ENCODE assay signal across 7 cellular contexts in the genomic region with DNA sequence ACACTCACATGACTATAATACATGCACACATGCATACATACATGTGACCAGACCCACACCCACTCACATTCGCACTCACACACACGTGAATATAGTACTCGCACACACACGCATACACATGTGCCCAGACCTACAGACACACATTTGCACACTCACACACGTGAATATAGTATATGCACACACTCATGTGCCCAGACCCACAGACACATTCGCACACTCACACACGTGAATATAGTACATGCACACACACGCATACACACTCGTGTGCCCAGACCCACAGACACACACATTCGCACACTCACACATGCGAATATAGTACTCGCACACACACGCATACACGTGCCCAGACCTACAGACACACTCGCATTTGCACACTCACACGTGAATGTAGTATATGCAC.
A peak's percentile ranks its signal among the peaks of the same experiment; 100 is the strongest.
DNase-seq lines count a peak whose midpoint lies in the region; ATAC-seq, FAIRE-seq and TF ChIP-seq lines count a peak whose summit lies in the region.
"Not testable (repeated sequence)": the region's sequence is repeated elsewhere in the genome, so short reads cannot be mapped to it uniquely, and the experiment has no call there.

No MANE protein-coding gene starts in this region.

- DNase-seq in AG10803 (ENCODE audit: low read depth); HFFc6; fibroblast of lung (ENCODE audit: low read depth in 2 of 2); HepG2 (ENCODE audit: low spot score): not testable (repeated sequence)
- DNase-seq in activated CD8-positive, alpha-beta memory T cell treated with anti-CD3 and anti-CD28 coated beads, Interleukin-2, amount 50 U/mL, for 48 hours, result peak; percentile 20
- peak; percentile 30 for DNase-seq in osteocyte (ENCODE audit: extremely low spot score, unreplicated experiment)

- peak overlapping the region; percentile 84 for H3K27ac ChIP-seq in fibroblast of lung (ENCODE audit: insufficient read depth, low read length)
- H3K27ac ChIP-seq in HepG2 (ENCODE audit: extremely low read length, insufficient read depth, low read length), result not testable (repeated sequence)

- peak; percentile 54 for FAIRE-seq in HepG2 (lab: Jason Lieb, UNC)

- peaks cover 17% of the 10 kb centered on the region for H3K9me3 Mint-ChIP-seq in HFFc6
- peaks cover 9 to 26% (median 22%) of the 10 kb centered on the region in 5 experiments for H3K9me3 Mint-ChIP-seq in brain
- H3K9me3 Mint-ChIP-seq in osteocyte (ENCODE audit: unreplicated experiment), result not testable (repeated sequence)

- not testable (repeated sequence) for TF ChIP-seq CTCF in AG10803 (conservative IDR thresholded peaks at IDR 0.05; ENCODE audit: low read length); HFFc6 (IDR thresholded peaks at IDR 0.05); brain (conservative IDR thresholded peaks at IDR 0.05); fibroblast of lung (conservative IDR thresholded peaks at IDR 0.05 in 1 of 2, IDR thresholded peaks at IDR 0.05 in 1 of 2; ENCODE audit: low read depth in 1 of 2, low read length in 2 of 2); HepG2 (CRISPR knock-in tag; IDR thresholded peaks at IDR 0.05); osteocyte (IDR thresholded peaks at IDR 0.05)

- H3K27ac Mint-ChIP-seq in HFFc6 (peak overlapping the region; percentile 95), brain (peak overlapping the region; percentile 20 to 92 (median 83)), osteocyte (ENCODE audit: unreplicated experiment) (peak overlapping the region; percentile 95)

- not testable (repeated sequence) for TF ChIP-seq POLR2A in HepG2 (IDR thresholded peaks at IDR 0.05; ENCODE audit: insufficient read depth in 1 of 2, low read depth in 2 of 2, low read length in 2 of 2)

- not testable (repeated sequence) for H2AFZ ChIP-seq in fibroblast of lung (ENCODE audit: low read length); HepG2 (ENCODE audit: low read length)

- WGBS in HepG2 (ENCODE audit: low lambda C conversion rate), result 80% methylated on average over 16 of the region's 16 CpGs

- not testable (repeated sequence) for H3K9me3 ChIP-seq in fibroblast of lung (ENCODE audit: control insufficient read depth, insufficient read depth, low read depth, low read length); HepG2 (ENCODE audit: low read length)

- not testable (repeated sequence) for H3K9ac ChIP-seq in fibroblast of lung (ENCODE audit: insufficient read depth, low read length); HepG2 (ENCODE audit: insufficient read depth, low read depth, low read length)

- H3K4me3 Mint-ChIP-seq in HFFc6 (peak overlapping the region; percentile 81), brain (peak overlapping the region in 1 of 5 experiments; percentile 23), osteocyte (ENCODE audit: unreplicated experiment) (peak overlapping the region; percentile 5)

- not testable (repeated sequence) for H3K36me3 ChIP-seq in fibroblast of lung (ENCODE audit: control insufficient read depth, insufficient read depth, low read length); HepG2 (replicated peaks in 1 of 2; ENCODE audit: control insufficient read depth in 1 of 2, insufficient read depth in 2 of 2, low read length in 2 of 2)

- in situ Hi-C loops in HepG2 (cut with HindIII; ENCODE audit: extremely low pct_ligation_motif_present, low pct_unique_long_range_greater_than_20kb), result loop anchor here (25.0 kb wide), 1 partner anchor 107 kb away; no protein-coding TSS in a partner anchor

- not testable (repeated sequence) for ATAC-seq in HepG2

- CTCF ChIA-PET in HepG2 (lab: Yijun Ruan, JAX; ENCODE audit: low intra/inter-chr PET ratio, low total read pairs), result not testable (repeated sequence)

- TF ChIP-seq EP300 in HepG2 (IDR thresholded peaks at IDR 0.05; ENCODE audit: low read depth in 2 of 2, low read length in 2 of 2); HepG2 (CRISPR knock-in tag; IDR thresholded peaks at IDR 0.05; ENCODE audit: borderline replicate concordance): not testable (repeated sequence)

- POLR2A ChIA-PET in HepG2 (lab: Yijun Ruan, JAX), result not testable (repeated sequence)

- H3K4me3 ChIP-seq in AG10803 (ENCODE audit: low read length) (peak overlapping the region; percentile 63), fibroblast of lung (replicated peaks in 1 of 4; ENCODE audit: control extremely low read depth in 1 of 4, insufficient read depth in 1 of 4, low read depth in 3 of 4, low read length in 4 of 4) (peak overlapping the region in 3 of 4 experiments; percentile 25 to 51 (median 32))
- not testable (repeated sequence) for H3K4me3 ChIP-seq in HepG2 (replicated peaks in 1 of 3; ENCODE audit: insufficient read depth in 1 of 3, low read depth in 2 of 3, low read length in 3 of 3)

- not testable (repeated sequence) for H3K27me3 ChIP-seq in fibroblast of lung (ENCODE audit: control insufficient read depth, insufficient read depth, low read length); HepG2 (ENCODE audit: control insufficient read depth in 1 of 2, insufficient read depth in 2 of 2, low read length in 2 of 2)

- not testable (repeated sequence) for H3K27me3 Mint-ChIP-seq in HFFc6 (ENCODE audit: insufficient read depth); osteocyte (ENCODE audit: unreplicated experiment)
- H3K27me3 Mint-ChIP-seq in brain, result peaks cover 10% of the 10 kb centered on the region

- peak overlapping the region; percentile 44 for H3K4me2 ChIP-seq in fibroblast of lung (ENCODE audit: extremely low read depth, insufficient read depth, low read length)
- not testable (repeated sequence) for H3K4me2 ChIP-seq in HepG2 (ENCODE audit: low read depth, low read length)

- not testable (repeated sequence) for H3K79me2 ChIP-seq in fibroblast of lung (ENCODE audit: control insufficient read depth, insufficient read depth, low read length); HepG2 (ENCODE audit: insufficient read depth, low read length)

- peaks cover 52% of the 10 kb centered on the region for H3K4me1 Mint-ChIP-seq in HFFc6 (ENCODE audit: low read depth)
- peaks cover 29% of the 10 kb centered on the region for H3K4me1 Mint-ChIP-seq in brain
- peaks cover 52% of the 10 kb centered on the region for H3K4me1 Mint-ChIP-seq in osteocyte (ENCODE audit: unreplicated experiment)

- H4K20me1 ChIP-seq in fibroblast of lung (ENCODE audit: control insufficient read depth, extremely low read depth, insufficient read depth, low read length); HepG2 (ENCODE audit: insufficient read depth, low read length): not testable (repeated sequence)

- TF ChIP-seq RAD21 in HepG2 (CRISPR knock-in tag; IDR thresholded peaks at IDR 0.05), result not testable (repeated sequence)

- not testable (repeated sequence) for BruUV-seq in HepG2 (replicated peaks; lab: Mats Ljungman, UMichigan)

- peaks cover 23% of the 10 kb centered on the region for H3K36me3 Mint-ChIP-seq in HFFc6 (ENCODE audit: low read depth)
- H3K36me3 Mint-ChIP-seq in brain; osteocyte (ENCODE audit: unreplicated experiment): not testable (repeated sequence)

- intact Hi-C loops in HepG2 (cut with micrococcal nuclease; ENCODE audit: unreplicated experiment), result not testable (repeated sequence)

- peaks cover 18% of the 10 kb centered on the region for H3K4me1 ChIP-seq in fibroblast of lung (ENCODE audit: control insufficient read depth, extremely low read depth, insufficient read depth, low read length)
- H3K4me1 ChIP-seq in HepG2 (ENCODE audit: insufficient read depth, low read length), result not testable (repeated sequence)

TF ChIP-seq in HepG2, 621 proteins besides CTCF, POLR2A, EP300 and RAD21:
- peak; percentile 65 for TF ChIP-seq MNT (IDR thresholded peaks at IDR 0.05)
